1 cellular context compared by ENCODE assay signal in genomic region chr5:6712582-6713273, GRCh38.
TF ChIP-seq lines count a peak whose summit lies in the region.

No MANE protein-coding gene starts in this region.

TF ChIP-seq in HepG2, 621 proteins besides CTCF, POLR2A, EP300 and RAD21 (continued from another document and continues in another):
- TF ChIP-seq PRDM4 (CRISPR knock-in tag; IDR thresholded peaks at IDR 0.05; ENCODE audit: borderline replicate concordance), result no peak
- no peak for TF ChIP-seq GRHL1 (CRISPR knock-in tag; conservative IDR thresholded peaks at IDR 0.05)
- no peak for TF ChIP-seq ZBTB43 (CRISPR knock-in tag; conservative IDR thresholded peaks at IDR 0.05)
- TF ChIP-seq ERF (CRISPR knock-in tag; IDR thresholded peaks at IDR 0.05), result no peak
- TF ChIP-seq ZNF446 (CRISPR knock-in tag; IDR thresholded peaks at IDR 0.05), result peak; percentile 99
- TF ChIP-seq U2AF2 (IDR thresholded peaks at IDR 0.05; ENCODE audit: low read depth, low read length), result no peak
- peak; percentile 29; the same call in 1 of the 2 replicates for TF ChIP-seq ZNF205 (CRISPR knock-in tag; IDR thresholded peaks at IDR 0.05)
- TF ChIP-seq ASH2L (IDR thresholded peaks at IDR 0.05; ENCODE audit: insufficient read length, low read depth, low read length), result peak; percentile 94
- TF ChIP-seq STAG1 (CRISPR knock-in tag; IDR thresholded peaks at IDR 0.05), result 0 out of 2 replicates have a peak, but pooled peaks have one; percentile 9
- TF ChIP-seq TIGD3 (CRISPR knock-in tag; IDR thresholded peaks at IDR 0.05; ENCODE audit: borderline replicate concordance), result 0 out of 2 replicates have a peak, but pooled peaks have one; percentile 50
- peak; percentile 99 for TF ChIP-seq KDM5B (CRISPR knock-in tag; IDR thresholded peaks at IDR 0.05; ENCODE audit: borderline replicate concordance)
- no peak for TF ChIP-seq SP140L (CRISPR knock-in tag; IDR thresholded peaks at IDR 0.05; ENCODE audit: borderline replicate concordance)
- TF ChIP-seq DNMT1 (CRISPR knock-in tag; IDR thresholded peaks at IDR 0.05), result no peak
- peak; percentile 92; the same call in 1 of the 2 replicates for TF ChIP-seq ZNF670 (CRISPR knock-in tag; IDR thresholded peaks at IDR 0.05; ENCODE audit: borderline replicate concordance)
- peak; percentile 79; the same call in 1 of the 2 replicates for TF ChIP-seq ZNF556 (CRISPR knock-in tag; IDR thresholded peaks at IDR 0.05; ENCODE audit: borderline replicate concordance)
- no peak for TF ChIP-seq NONO (IDR thresholded peaks at IDR 0.05)
- TF ChIP-seq NONO (CRISPR knock-in tag; conservative IDR thresholded peaks at IDR 0.05), result peak; percentile 93
- TF ChIP-seq GMEB2 (CRISPR knock-in tag; IDR thresholded peaks at IDR 0.05; ENCODE audit: low read depth), result peak; percentile 59
- no peak for TF ChIP-seq FOXP1 (IDR thresholded peaks at IDR 0.05)
- no peak for TF ChIP-seq FOXP1 (CRISPR knock-in tag; IDR thresholded peaks at IDR 0.05)
- TF ChIP-seq ZNF441 (CRISPR knock-in tag; IDR thresholded peaks at IDR 0.05; ENCODE audit: borderline replicate concordance), result peak; percentile 80; the same call in 1 of the 2 replicates
- no peak for TF ChIP-seq FOSL1 (CRISPR knock-in tag; IDR thresholded peaks at IDR 0.05; ENCODE audit: borderline replicate concordance)
- no peak for TF ChIP-seq NAIF1 (CRISPR knock-in tag; IDR thresholded peaks at IDR 0.05; ENCODE audit: borderline replicate concordance)
- TF ChIP-seq ZBTB20 (CRISPR knock-in tag; IDR thresholded peaks at IDR 0.05; ENCODE audit: borderline replicate concordance, low read depth), result peak; percentile 8; the same call in 1 of the 2 replicates
- no peak for TF ChIP-seq MLLT10 (CRISPR knock-in tag; IDR thresholded peaks at IDR 0.05)
- TF ChIP-seq ZUFSP (CRISPR knock-in tag; IDR thresholded peaks at IDR 0.05; ENCODE audit: borderline replicate concordance), result 0 out of 2 replicates have a peak, but pooled peaks have one; percentile 46
- no peak for TF ChIP-seq POLR2AphosphoS2 (IDR thresholded peaks at IDR 0.05; ENCODE audit: low read depth, low read length)
- TF ChIP-seq AKAP8 (CRISPR knock-in tag; IDR thresholded peaks at IDR 0.05), result no peak; the same call in 1 of the 2 replicates
- TF ChIP-seq ZNF382 (CRISPR knock-in tag; IDR thresholded peaks at IDR 0.05; ENCODE audit: borderline replicate concordance), result no peak
- TF ChIP-seq HNF1A (IDR thresholded peaks at IDR 0.05; ENCODE audit: low read depth), result no peak
- TF ChIP-seq HNF1A (CRISPR knock-in tag; IDR thresholded peaks at IDR 0.05; ENCODE audit: borderline replicate concordance), result peak; percentile 69
- TF ChIP-seq ZNF644 (CRISPR knock-in tag; IDR thresholded peaks at IDR 0.05; ENCODE audit: low read depth), result no peak
- TF ChIP-seq MNT (IDR thresholded peaks at IDR 0.05), result 0 out of 2 replicates have a peak, but pooled peaks have one; percentile 13
- TF ChIP-seq GTF3A (CRISPR knock-in tag; conservative IDR thresholded peaks at IDR 0.05), result 0 out of 2 replicates have a peak, but pooled peaks have one; percentile 33
- no peak for TF ChIP-seq DDIT3 (CRISPR knock-in tag; IDR thresholded peaks at IDR 0.05)
- TF ChIP-seq ZFP37 (CRISPR knock-in tag; IDR thresholded peaks at IDR 0.05; ENCODE audit: borderline replicate concordance), result no peak
- no peak for TF ChIP-seq ZNF713 (CRISPR knock-in tag; IDR thresholded peaks at IDR 0.05)
- TF ChIP-seq LBX2 (CRISPR knock-in tag; IDR thresholded peaks at IDR 0.05; ENCODE audit: borderline replicate concordance), result peak; percentile 79
- no peak for TF ChIP-seq SNAI1 (CRISPR knock-in tag; IDR thresholded peaks at IDR 0.05; ENCODE audit: borderline replicate concordance)
- TF ChIP-seq ZNF432 (CRISPR knock-in tag; IDR thresholded peaks at IDR 0.05; ENCODE audit: borderline replicate concordance), result peak; percentile 60; the same call in 1 of the 2 replicates
- peak; percentile 87 for TF ChIP-seq CREB1 (IDR thresholded peaks at IDR 0.05)
- peak; percentile 55; the same call in 1 of the 2 replicates for TF ChIP-seq CREB1 (CRISPR knock-in tag; IDR thresholded peaks at IDR 0.05)
- no peak for TF ChIP-seq SNAPC5 (CRISPR knock-in tag; IDR thresholded peaks at IDR 0.05; ENCODE audit: borderline replicate concordance)
- TF ChIP-seq RFXAP (CRISPR knock-in tag; IDR thresholded peaks at IDR 0.05; ENCODE audit: borderline replicate concordance), result peak; percentile 74; the same call in 1 of the 2 replicates
- no peak for TF ChIP-seq NFE2 (CRISPR knock-in tag; IDR thresholded peaks at IDR 0.05)
